8 cellular contexts compared by ENCODE assay signal in genomic region chr1:212858461-212859265, GRCh38. TPM values are rescaled to one million over a fixed set of nuclear protein-coding genes. Genes with fewer than 3 reads are reported as not detected.
DNase-seq lines count a peak whose midpoint lies in the region; ATAC-seq, FAIRE-seq and TF ChIP-seq lines count a peak whose summit lies in the region.

No MANE protein-coding gene starts in this region.

- no peaks in the 10 kb centered on the region for H3K9me3 Mint-ChIP-seq in activated T-helper 2 cell treated with anti-CD3 and anti-CD28 coated beads, Interferon-gamma antibody, Interleukin-2, Interleukin-4, amounts not matched to agents 10 μg/mL and 5 μg/mL and 100 μg/mL, durations not matched to agents 14 hours and 24 hours and 36 hours

- peak overlapping the region; percentile 97 for H3K27ac Mint-ChIP-seq in activated T-helper 2 cell treated with anti-CD3 and anti-CD28 coated beads, Interferon-gamma antibody, Interleukin-2, Interleukin-4, amounts not matched to agents 10 μg/mL and 5 μg/mL and 100 μg/mL, durations not matched to agents 14 hours and 24 hours and 36 hours

- DNase-seq in ACHN = peak; percentile 35
- DNase-seq in GM12891 (ENCODE audit: insufficient read length, low spot score) = peak; percentile 19
- peak; percentile 15 to 29 for DNase-seq in NCI-H524 (lab: John Stamatoyannopoulos, UW)
- peak; percentile 21 for DNase-seq in activated T-helper 2 cell treated with anti-CD3 and anti-CD28 coated beads, Interferon-gamma antibody, Interleukin-2, Interleukin-4, amounts not matched to agents 10 μg/mL and 5 μg/mL and 100 μg/mL, durations not matched to agents 14 hours and 24 hours and 36 hours (ENCODE audit: low spot score)
- DNase-seq in glomerular visceral epithelial cell (ENCODE audit: extremely low spot score) = peak; percentile 38
- peak; percentile 5 for DNase-seq in non-pigmented ciliary epithelial cell (ENCODE audit: low read depth)
- DNase-seq in NCI-H1694 (lab: John Stamatoyannopoulos, UW) = no peak

- no peak; the same call in 1 of the 2 replicates for TF ChIP-seq POLR2A in GM12891 (IDR thresholded peaks at IDR 0.05; ENCODE audit: low read depth, low read length)

- H3K4me3 Mint-ChIP-seq in activated T-helper 2 cell treated with anti-CD3 and anti-CD28 coated beads, Interferon-gamma antibody, Interleukin-2, Interleukin-4, amounts not matched to agents 10 μg/mL and 5 μg/mL and 100 μg/mL, durations not matched to agents 14 hours and 24 hours and 36 hours (ENCODE audit: low read depth) = no peak overlapping the region

- H3K27me3 Mint-ChIP-seq in activated T-helper 2 cell treated with anti-CD3 and anti-CD28 coated beads, Interferon-gamma antibody, Interleukin-2, Interleukin-4, amounts not matched to agents 10 μg/mL and 5 μg/mL and 100 μg/mL, durations not matched to agents 14 hours and 24 hours and 36 hours (ENCODE audit: low read depth) = no peaks in the 10 kb centered on the region

- peak; percentile 74 for FAIRE-seq in GM12891 (lab: Jason Lieb, UNC)

- intact Hi-C loops in activated T-helper 2 cell treated with anti-CD3 and anti-CD28 coated beads, Interferon-gamma antibody, Interleukin-2, Interleukin-4, amounts not matched to agents 10 μg/mL and 5 μg/mL and 100 μg/mL, durations not matched to agents 14 hours and 24 hours and 36 hours (cut with micrococcal nuclease) = loop anchor here (1.0 to 5.0 kb wide), 3 partner anchors 66 to 159 kb away; partner anchors contain the start of genes ANGEL2, BATF3, NSL1 and TATDN3

- peak; percentile 19 for ATAC-seq in HG02852 (IDR thresholded peaks at IDR 0.05; ENCODE audit: unreplicated experiment)

- peaks cover 22% of the 10 kb centered on the region for H3K36me3 Mint-ChIP-seq in activated T-helper 2 cell treated with anti-CD3 and anti-CD28 coated beads, Interferon-gamma antibody, Interleukin-2, Interleukin-4, amounts not matched to agents 10 μg/mL and 5 μg/mL and 100 μg/mL, durations not matched to agents 14 hours and 24 hours and 36 hours (ENCODE audit: low read depth)

- peaks cover 21% of the 10 kb centered on the region for H3K4me1 Mint-ChIP-seq in activated T-helper 2 cell treated with anti-CD3 and anti-CD28 coated beads, Interferon-gamma antibody, Interleukin-2, Interleukin-4, amounts not matched to agents 10 μg/mL and 5 μg/mL and 100 μg/mL, durations not matched to agents 14 hours and 24 hours and 36 hours (ENCODE audit: low read depth)

- in situ Hi-C loops in ACHN (cut with HindIII; ENCODE audit: low pct_ligation_motif_present, low pct_unique_long_range_greater_than_20kb, low sequenced_read_pairs) = no loop called here

TF ChIP-seq in GM12891, 5 proteins besides CTCF, POLR2A, EP300 and RAD21:
- TF ChIP-seq SPI1 (IDR thresholded peaks at IDR 0.05; ENCODE audit: low read depth, low read length) (no peak), POU2F2 (IDR thresholded peaks at IDR 0.05; ENCODE audit: low read depth, low read length) (no peak), TAF1 (IDR thresholded peaks at IDR 0.05; ENCODE audit: low read depth, low read length) (no peak), POLR2AphosphoS5 (IDR thresholded peaks at IDR 0.05; ENCODE audit: low read depth, low read length) (no peak), PAX5 (IDR thresholded peaks at IDR 0.05; ENCODE audit: insufficient read depth, low read length, severe bottlenecking) (no peak)
TF ChIP-seq in GM12891: peak in this region for 0.

RNA-seq across cellular contexts. Expression of gene FLVCR1, which starts 0.6 kb away (rescaled TPM):
- 9.5 TPM for polyA plus RNA-seq in GM12891 (2012; ENCODE audit: low read depth, missing spikeins)
- 23.0 and 24.3 TPM in 2 replicates for total RNA-seq in activated T-helper 2 cell treated with anti-CD3 and anti-CD28 coated beads, Interferon-gamma antibody, Interleukin-2, Interleukin-4, amounts not matched to agents 10 μg/mL and 5 μg/mL and 100 μg/mL, durations not matched to agents 14 hours and 24 hours and 36 hours

RNA-seq across cellular contexts. Expression of gene SPATA45, which starts 11.2 kb away (rescaled TPM):
- not detected for polyA plus RNA-seq in GM12891 (2012; ENCODE audit: low read depth, missing spikeins)
- total RNA-seq in activated T-helper 2 cell treated with anti-CD3 and anti-CD28 coated beads, Interferon-gamma antibody, Interleukin-2, Interleukin-4, amounts not matched to agents 10 μg/mL and 5 μg/mL and 100 μg/mL, durations not matched to agents 14 hours and 24 hours and 36 hours = 0.41 TPM in 1 of 2 replicates, not detected in the other
